1 cellular context compared by ENCODE assay signal in genomic region chr2:196195758-196196157, GRCh38.
TF ChIP-seq lines count a peak whose summit lies in the region.

No MANE protein-coding gene starts in this region.

TF ChIP-seq in HepG2, 621 proteins besides CTCF, POLR2A, EP300 and RAD21:
- no peak for TF ChIP-seq TOPORS (CRISPR knock-in tag; IDR thresholded peaks at IDR 0.05)
